ENCODE assay signal across 19 cellular contexts in the genomic region with DNA sequence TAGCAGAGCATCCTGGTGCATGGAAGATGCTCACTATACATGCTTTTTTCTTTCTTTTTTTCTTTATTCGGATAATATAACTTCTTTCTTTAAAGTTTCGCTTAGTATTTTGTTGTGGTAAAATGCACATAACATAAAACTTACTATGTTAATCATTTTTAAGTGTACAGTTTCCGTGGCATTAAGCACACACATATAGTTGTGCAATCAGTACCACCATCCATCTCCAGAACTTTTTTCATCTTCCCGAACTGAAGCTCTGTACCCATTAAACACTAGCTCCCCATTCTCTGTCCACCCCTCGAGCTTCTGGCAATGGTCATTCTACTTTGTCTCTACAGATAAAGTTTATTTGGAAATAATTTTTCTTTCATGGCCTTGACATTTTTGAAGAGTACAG. TPM values are rescaled to one million over a fixed set of nuclear protein-coding genes. Genes with fewer than 3 reads are reported as not detected.
DNase-seq lines count a peak whose midpoint lies in the region; ATAC-seq and TF ChIP-seq lines count a peak whose summit lies in the region.
"Had no signal": no experiment of that assay in that cellular context is flagged by ENCODE, and none has a peak within 500 bp of the region (broad histone marks: within the 10 kb centered on the region; RNA-seq: fewer than 3 reads in every experiment).

No MANE protein-coding gene starts in this region.

- BruUV-seq in PC-3 (replicated peaks; lab: Mats Ljungman, UMichigan), result no TSS peak

- no peak overlapping the region for H3K9ac ChIP-seq in Karpas-422 (ENCODE audit: low read length)
- no peak overlapping the region for H3K9ac ChIP-seq in PC-3 (ENCODE audit: low read length)

- DNase-seq in activated CD4-positive, alpha-beta T cell treated with anti-CD3 and anti-CD28 coated beads, Interleukin-2, amount 10 ng/mL, durations not matched to agents 24 days and 14 days, result no peak
- no peak for DNase-seq in activated CD4-positive, alpha-beta T cell treated with anti-CD3 and anti-CD28 coated beads, Interleukin-2, amount 50 U/mL, for 4 hours
- no peak for DNase-seq in Karpas-422
- DNase-seq in activated naive CD8-positive, alpha-beta T cell treated with anti-CD3 and anti-CD28 coated beads, Interleukin-2, amount 50 U/mL, for 24 hours, result no peak
- DNase-seq in activated gamma-delta T cell (lab: John Stamatoyannopoulos, UW), result no peak
- DNase-seq in PC-3, result no peak
- DNase-seq: 8988T; C1 segment of cervical spinal cord; central memory CD4-positive, alpha-beta T cell; DMS79; NCI-H2029 treated with DMSO at 0.1 percent for 48 hours; NCI-H510A treated with DMSO at 0.1 percent for 48 hours; posterior cingulate gyrus; transverse colon had no signal

- H3K36me3 ChIP-seq in Karpas-422 (ENCODE audit: insufficient read depth, low read length) (peaks cover 16% of the 10 kb centered on the region), PC-3 (ENCODE audit: low read depth, low read length) (peaks cover 9% of the 10 kb centered on the region; the same call in 1 of the 2 replicates)

- POLR2A ChIA-PET in PC-3 (lab: Charles Lee; ENCODE audit: unreplicated experiment), result interaction anchor here (0.5 to 0.7 kb wide), 2 partner anchors 15 to 18 kb away, joined by 3 to 9 read pairs; no protein-coding TSS in a partner anchor

- H3K27ac ChIP-seq in Karpas-422 (ENCODE audit: low read length), result no peak overlapping the region
- no peak overlapping the region for H3K27ac ChIP-seq in PC-3 (ENCODE audit: low read length)
- H3K27ac ChIP-seq: SK-N-MC had no signal

- intact Hi-C loops in activated CD4-positive, alpha-beta T cell treated with anti-CD3 and anti-CD28 coated beads, Interleukin-2, amount 10 ng/mL, durations not matched to agents 24 days and 14 days (cut with micrococcal nuclease), result no loop called here
- intact Hi-C loops in PC-3 (cut with micrococcal nuclease), result no loop called here

- H3K4me2 ChIP-seq in Karpas-422 (ENCODE audit: low read depth, low read length, poor library complexity, severe bottlenecking), result no peak overlapping the region
- H3K4me2 ChIP-seq in PC-3 (ENCODE audit: low read length), result no peak overlapping the region

- no peaks in the 10 kb centered on the region for H3K9me3 Mint-ChIP-seq in activated CD4-positive, alpha-beta T cell treated with anti-CD3 and anti-CD28 coated beads, Interleukin-2, amount 10 ng/mL, durations not matched to agents 24 days and 14 days
- H3K9me3 Mint-ChIP-seq in activated naive CD8-positive, alpha-beta T cell treated with anti-CD3 and anti-CD28 coated beads, Interleukin-2, amount 50 U/mL, for 24 hours, result no peaks in the 10 kb centered on the region
- H3K9me3 Mint-ChIP-seq in nephron, result no peaks in the 10 kb centered on the region

- peaks cover 27% of the 10 kb centered on the region for H3K36me3 Mint-ChIP-seq in activated CD4-positive, alpha-beta T cell treated with anti-CD3 and anti-CD28 coated beads, Interleukin-2, amount 10 ng/mL, durations not matched to agents 24 days and 14 days (ENCODE audit: low read depth)
- H3K36me3 Mint-ChIP-seq in activated naive CD8-positive, alpha-beta T cell treated with anti-CD3 and anti-CD28 coated beads, Interleukin-2, amount 50 U/mL, for 24 hours (ENCODE audit: low read depth), result peaks cover 30% of the 10 kb centered on the region
- H3K36me3 Mint-ChIP-seq in nephron (ENCODE audit: low read depth), result peaks cover 23% of the 10 kb centered on the region

- H3K27me3 ChIP-seq in Karpas-422 (ENCODE audit: low read length), result no peaks in the 10 kb centered on the region
- no peaks in the 10 kb centered on the region for H3K27me3 ChIP-seq in PC-3 (ENCODE audit: low read length)
- H3K27me3 ChIP-seq: transverse colon had no signal

- H3K4me1 ChIP-seq in Karpas-422 (ENCODE audit: low read length), result peaks cover 20% of the 10 kb centered on the region
- peaks cover 30% of the 10 kb centered on the region for H3K4me1 ChIP-seq in PC-3 (ENCODE audit: insufficient read depth, low read length)

- TF ChIP-seq CTCF in nephron (IDR thresholded peaks at IDR 0.05; ENCODE audit: unreplicated experiment in 3 of 3) (no peak), PC-3 (conservative IDR thresholded peaks at IDR 0.05; ENCODE audit: low read depth, low read length) (no peak)

- H2AFZ ChIP-seq in Karpas-422 (ENCODE audit: low read length), result 0 out of 2 replicates have a peak overlapping the region, but pooled peaks have one; percentile 99
- H2AFZ ChIP-seq in PC-3 (ENCODE audit: low read length), result no peak overlapping the region

- no peaks in the 10 kb centered on the region for H3K9me2 ChIP-seq in Karpas-422 (replicated peaks; ENCODE audit: insufficient read depth, low read length)
- H3K9me2 ChIP-seq in PC-3 (replicated peaks; ENCODE audit: low read length), result no peaks in the 10 kb centered on the region

- peaks cover 14% of the 10 kb centered on the region; the same call in 1 of the 2 replicates for H4K20me1 ChIP-seq in Karpas-422 (ENCODE audit: insufficient read depth, low read depth, low read length)
- H4K20me1 ChIP-seq in PC-3 (ENCODE audit: low read length), result no peaks in the 10 kb centered on the region

- H3K4me3 ChIP-seq in Karpas-422 (ENCODE audit: low read length), result no peak overlapping the region
- no peak overlapping the region for H3K4me3 ChIP-seq in PC-3 (ENCODE audit: low read length)

- peaks cover 10% of the 10 kb centered on the region for H3F3A ChIP-seq in PC-3 (ENCODE audit: low read length, unreplicated experiment)

- no peaks in the 10 kb centered on the region for H3K9me3 ChIP-seq in Karpas-422 (ENCODE audit: low read length)
- no peaks in the 10 kb centered on the region for H3K9me3 ChIP-seq in PC-3 (ENCODE audit: low read length)
- H3K9me3 ChIP-seq: transverse colon had no signal

- CTCF ChIA-PET in PC-3 (lab: Charles Lee), result no interaction called here

- H3K4me3 Mint-ChIP-seq in activated CD4-positive, alpha-beta T cell treated with anti-CD3 and anti-CD28 coated beads, Interleukin-2, amount 10 ng/mL, durations not matched to agents 24 days and 14 days, result no peak overlapping the region
- peak overlapping the region; percentile 96 for H3K4me3 Mint-ChIP-seq in activated naive CD8-positive, alpha-beta T cell treated with anti-CD3 and anti-CD28 coated beads, Interleukin-2, amount 50 U/mL, for 24 hours
- peak overlapping the region in 2 of 3 experiments; percentile 99 for H3K4me3 Mint-ChIP-seq in nephron

- H3K4me1 Mint-ChIP-seq in activated CD4-positive, alpha-beta T cell treated with anti-CD3 and anti-CD28 coated beads, Interleukin-2, amount 10 ng/mL, durations not matched to agents 24 days and 14 days, result peaks cover 28% of the 10 kb centered on the region
- peaks cover 37% of the 10 kb centered on the region for H3K4me1 Mint-ChIP-seq in activated naive CD8-positive, alpha-beta T cell treated with anti-CD3 and anti-CD28 coated beads, Interleukin-2, amount 50 U/mL, for 24 hours
- peaks cover 27% of the 10 kb centered on the region for H3K4me1 Mint-ChIP-seq in nephron

- H3K27me3 Mint-ChIP-seq in activated CD4-positive, alpha-beta T cell treated with anti-CD3 and anti-CD28 coated beads, Interleukin-2, amount 10 ng/mL, durations not matched to agents 24 days and 14 days, result no peaks in the 10 kb centered on the region
- H3K27me3 Mint-ChIP-seq in activated naive CD8-positive, alpha-beta T cell treated with anti-CD3 and anti-CD28 coated beads, Interleukin-2, amount 50 U/mL, for 24 hours, result no peaks in the 10 kb centered on the region
- H3K27me3 Mint-ChIP-seq in nephron (ENCODE audit: low read depth), result no peaks in the 10 kb centered on the region

- ATAC-seq in activated naive CD8-positive, alpha-beta T cell treated with anti-CD3 and anti-CD28 coated beads, Interleukin-2, amount 50 U/mL, for 24 hours, result no peak
- ATAC-seq in HG03097 (IDR thresholded peaks at IDR 0.05; ENCODE audit: low FRiP score, unreplicated experiment) (no peak), PC-3 (no peak)

- H3K79me2 ChIP-seq in Karpas-422 (ENCODE audit: low read length) (peaks cover 23% of the 10 kb centered on the region), PC-3 (ENCODE audit: low read length) (peaks cover 33% of the 10 kb centered on the region)

- H3K27ac Mint-ChIP-seq in activated CD4-positive, alpha-beta T cell treated with anti-CD3 and anti-CD28 coated beads, Interleukin-2, amount 10 ng/mL, durations not matched to agents 24 days and 14 days, result peak overlapping the region; percentile 99
- peak overlapping the region; percentile 98 for H3K27ac Mint-ChIP-seq in activated naive CD8-positive, alpha-beta T cell treated with anti-CD3 and anti-CD28 coated beads, Interleukin-2, amount 50 U/mL, for 24 hours
- peak overlapping the region; percentile 91 to 98 (median 97) for H3K27ac Mint-ChIP-seq in nephron

RNA-seq across cellular contexts. Expression of a gene that starts 1.0 kb away (rescaled TPM):
- total RNA-seq in activated CD4-positive, alpha-beta T cell treated with anti-CD3 and anti-CD28 coated beads, Interleukin-2, amount 10 ng/mL, durations not matched to agents 24 days and 14 days, result 39.5 and 41.0 TPM in 2 replicates
- 33.5 and 39.2 TPM in 2 replicates for total RNA-seq in Karpas-422 (2014; rRNA removed; shearing (Covaris generic); ENCODE audit: low replicate concordance)
- 32.5 and 34.1 TPM in 2 replicates for total RNA-seq in PC-3 (2014; rRNA removed)

RNA-seq across cellular contexts. Expression of a gene that starts 9.4 kb away (rescaled TPM):
- total RNA-seq in activated CD4-positive, alpha-beta T cell treated with anti-CD3 and anti-CD28 coated beads, Interleukin-2, amount 10 ng/mL, durations not matched to agents 24 days and 14 days, result not detected in 2 replicates
- not detected in 2 replicates for total RNA-seq in Karpas-422 (2014; rRNA removed; shearing (Covaris generic); ENCODE audit: low replicate concordance)
- total RNA-seq in PC-3 (2014; rRNA removed), result not detected in 2 replicates
- total RNA-seq: mononuclear cell, smooth muscle cell had no signal

RNA-seq across cellular contexts. Expression of a gene that starts 13.2 kb away (rescaled TPM):
- 1.1 TPM in 2 replicates for total RNA-seq in activated CD4-positive, alpha-beta T cell treated with anti-CD3 and anti-CD28 coated beads, Interleukin-2, amount 10 ng/mL, durations not matched to agents 24 days and 14 days
- total RNA-seq in Karpas-422 (2014; rRNA removed; shearing (Covaris generic); ENCODE audit: low replicate concordance), result not detected in 2 replicates
- total RNA-seq in PC-3 (2014; rRNA removed), result 4.0 and 4.7 TPM in 2 replicates

RNA-seq across cellular contexts. Expression of a gene that starts 27.5 kb away (rescaled TPM):
- total RNA-seq in activated CD4-positive, alpha-beta T cell treated with anti-CD3 and anti-CD28 coated beads, Interleukin-2, amount 10 ng/mL, durations not matched to agents 24 days and 14 days, result 0.28 and 0.42 TPM in 2 replicates
- total RNA-seq in Karpas-422 (2014; rRNA removed; shearing (Covaris generic); ENCODE audit: low replicate concordance), result 0.54 and 2.5 TPM in 2 replicates
- 116 and 138 TPM in 2 replicates for total RNA-seq in PC-3 (2014; rRNA removed)

RNA-seq across cellular contexts. Expression of a gene that starts 44.2 kb away (rescaled TPM):
- total RNA-seq in activated CD4-positive, alpha-beta T cell treated with anti-CD3 and anti-CD28 coated beads, Interleukin-2, amount 10 ng/mL, durations not matched to agents 24 days and 14 days, result 22.7 and 23.4 TPM in 2 replicates
- 5.6 and 33.7 TPM in 2 replicates for total RNA-seq in Karpas-422 (2014; rRNA removed; shearing (Covaris generic); ENCODE audit: low replicate concordance)
- total RNA-seq in PC-3 (2014; rRNA removed), result 22.0 and 28.3 TPM in 2 replicates
